ENCODE assay signal across 12 cellular contexts in the genomic region with DNA sequence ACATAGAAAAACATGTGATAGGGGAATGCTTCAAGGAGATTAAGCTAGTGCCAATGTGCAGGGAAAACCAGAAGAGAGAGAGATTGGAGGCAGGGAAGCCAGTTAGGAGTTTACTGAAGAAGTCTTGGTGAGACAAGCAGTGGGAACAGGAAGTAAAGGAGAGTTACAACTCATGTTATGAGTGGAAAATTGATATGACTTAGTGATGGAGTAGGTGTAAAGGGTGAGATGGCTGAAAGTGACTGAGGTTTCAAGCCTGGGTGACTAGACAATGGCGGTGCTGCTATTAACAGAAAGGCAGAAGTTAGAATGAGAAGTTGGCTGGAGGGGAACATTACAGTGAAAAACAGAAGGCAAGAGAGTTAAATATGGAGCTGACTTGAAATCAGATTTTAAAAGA. TPM values are rescaled to one million over a fixed set of nuclear protein-coding genes. Genes with fewer than 3 reads are reported as not detected.
DNase-seq lines count a peak whose midpoint lies in the region; ATAC-seq and TF ChIP-seq lines count a peak whose summit lies in the region.
"Had no signal": no experiment of that assay in that cellular context is flagged by ENCODE, and none has a peak within 500 bp of the region (broad histone marks: within the 10 kb centered on the region; RNA-seq: fewer than 3 reads in every experiment).

No MANE protein-coding gene starts in this region.

- ATAC-seq in GM18858 (IDR thresholded peaks at IDR 0.05; ENCODE audit: unreplicated experiment) (peak; percentile 76), HG02610 (IDR thresholded peaks at IDR 0.05; ENCODE audit: unreplicated experiment) (peak; percentile 83), HG03571 (IDR thresholded peaks at IDR 0.05; ENCODE audit: unreplicated experiment) (peak; percentile 65)
- ATAC-seq: sciatic nerve, SK-N-SH treated with all-trans-retinoic acid at 6 μM for 48 hours had no signal

- H3K4me3 ChIP-seq in BLaER1 treated with 17β-estradiol and CSF1 and Interleukin-3, amounts not matched to agents 10 nM and 100 nM, result no peak overlapping the region
- H3K4me3 ChIP-seq in SJCRH30 (no peak overlapping the region), smooth muscle cell (no peak overlapping the region)

- H3K4me2 ChIP-seq in BLaER1 treated with 17β-estradiol and CSF1 and Interleukin-3, amounts not matched to agents 10 nM and 100 nM, result peak overlapping the region; percentile 14 to 90 (median 45); a peak in 21 of 22 replicates
- no peak overlapping the region for H3K4me2 ChIP-seq in smooth muscle cell

- no peak for TF ChIP-seq CTCF in smooth muscle cell (IDR thresholded peaks at IDR 0.05; ENCODE audit: borderline replicate concordance, insufficient read depth, poor library complexity, severe bottlenecking)

- 0 out of 22 replicates have a peak overlapping the region, but pooled peaks of 1 of the 11 experiments have one; percentile 2 for H3K9ac ChIP-seq in BLaER1 treated with 17β-estradiol and CSF1 and Interleukin-3, amounts not matched to agents 10 nM and 100 nM
- H3K9ac ChIP-seq in smooth muscle cell (ENCODE audit: low read depth), result no peak overlapping the region

- no peak for DNase-seq in SJCRH30
- DNase-seq in smooth muscle cell (lab: John Stamatoyannopoulos, UW; ENCODE audit: unreplicated experiment), result no peak
- no peak for DNase-seq in NCI-H2196 treated with DMSO at 0.1 percent for 48 hours (lab: John Stamatoyannopoulos, UW; ENCODE audit: unreplicated experiment)
- DNase-seq in inferior parietal cortex (ENCODE audit: extremely low spot score), result no peak
- DNase-seq: activated naive CD4-positive, alpha-beta T cell; NCI-H1417 treated with DMSO at 0.1 percent for 48 hours had no signal

- 85% methylated on average over 1 of the region's 1 CpG for WGBS in smooth muscle cell (ENCODE audit: low lambda C conversion rate)

- H3F3A ChIP-seq in smooth muscle cell (ENCODE audit: low read depth), result peaks cover 30% of the 10 kb centered on the region

- peaks cover 27 to 100% (median 67%) of the 10 kb centered on the region in 10 experiments for H3K4me1 ChIP-seq in BLaER1 treated with 17β-estradiol and CSF1 and Interleukin-3, amounts not matched to agents 10 nM and 100 nM
- no peaks in the 10 kb centered on the region for H3K4me1 ChIP-seq in SJCRH30
- peaks cover 17% of the 10 kb centered on the region for H3K4me1 ChIP-seq in smooth muscle cell (ENCODE audit: low read depth)

- peak overlapping the region in 7 of 11 experiments; percentile 13 to 93 (median 89); a peak in 11 of 22 replicates for H3K27ac ChIP-seq in BLaER1 treated with 17β-estradiol and CSF1 and Interleukin-3, amounts not matched to agents 10 nM and 100 nM
- H3K27ac ChIP-seq in SJCRH30 (no peak overlapping the region), smooth muscle cell (ENCODE audit: low read depth) (no peak overlapping the region)

- H2AFZ ChIP-seq in smooth muscle cell (ENCODE audit: low read depth), result no peak overlapping the region

- no peaks in the 10 kb centered on the region for H3K36me3 ChIP-seq in BLaER1 treated with 17β-estradiol and CSF1 and Interleukin-3, amounts not matched to agents 10 nM and 100 nM
- H3K36me3 ChIP-seq in SJCRH30 (no peaks in the 10 kb centered on the region), smooth muscle cell (ENCODE audit: low read depth) (no peaks in the 10 kb centered on the region)

- H3K27me3 ChIP-seq in BLaER1 treated with 17β-estradiol and CSF1 and Interleukin-3, amounts not matched to agents 10 nM and 100 nM, result no peaks in the 10 kb centered on the region
- H3K27me3 ChIP-seq in SJCRH30 (peaks cover 13% of the 10 kb centered on the region; the same call in 1 of the 2 replicates), smooth muscle cell (ENCODE audit: low read depth) (no peaks in the 10 kb centered on the region)

- peaks cover 0 to 9% (median 0%) of the 10 kb centered on the region in 11 experiments; a peak in 6 of 22 replicates for H3K9me3 ChIP-seq in BLaER1 treated with 17β-estradiol and CSF1 and Interleukin-3, amounts not matched to agents 10 nM and 100 nM (replicated peaks in 1 of 11)
- H3K9me3 ChIP-seq in SJCRH30 (replicated peaks) (no peaks in the 10 kb centered on the region), smooth muscle cell (replicated peaks; ENCODE audit: low read depth) (no peaks in the 10 kb centered on the region)

- H3K79me2 ChIP-seq in smooth muscle cell (ENCODE audit: low read depth), result no peaks in the 10 kb centered on the region

- H4K20me1 ChIP-seq in BLaER1 treated with 17β-estradiol and CSF1 and Interleukin-3, amounts not matched to agents 10 nM and 100 nM, result no peaks in the 10 kb centered on the region
- H4K20me1 ChIP-seq in smooth muscle cell (ENCODE audit: low read depth), result no peaks in the 10 kb centered on the region

RNA-seq across cellular contexts. Expression of gene DOK1, which starts 16.5 kb away (rescaled TPM):
- total RNA-seq in SJCRH30 (2014; rRNA removed; shearing (Covaris generic)), result 1.7 and 4.4 TPM in 2 replicates
- total RNA-seq in smooth muscle cell, result 11.7 and 17.8 TPM in 2 replicates
- polyA plus RNA-seq in smooth muscle cell, result 32.9 and 41.3 TPM in 2 replicates

RNA-seq across cellular contexts. Expression of gene LOXL3, which starts 17.3 kb away (rescaled TPM):
- 16.8 and 19.0 TPM in 2 replicates for total RNA-seq in SJCRH30 (2014; rRNA removed; shearing (Covaris generic))
- 123 and 139 TPM in 2 replicates for total RNA-seq in smooth muscle cell
- polyA plus RNA-seq in smooth muscle cell, result 109 and 190 TPM in 2 replicates

RNA-seq across cellular contexts. Expression of gene HTRA2, which starts 41.3 kb away (rescaled TPM):
- total RNA-seq in SJCRH30 (2014; rRNA removed; shearing (Covaris generic)), result 42.6 and 46.3 TPM in 2 replicates
- total RNA-seq in smooth muscle cell, result 19.1 and 19.2 TPM in 2 replicates
- 30.4 and 35.2 TPM in 2 replicates for polyA plus RNA-seq in smooth muscle cell

RNA-seq across cellular contexts. Expression of gene AUP1, which starts 41.6 kb away (rescaled TPM):
- 125 and 132 TPM in 2 replicates for total RNA-seq in SJCRH30 (2014; rRNA removed; shearing (Covaris generic))
- total RNA-seq in smooth muscle cell, result 83.4 and 104 TPM in 2 replicates
- 138 and 170 TPM in 2 replicates for polyA plus RNA-seq in smooth muscle cell

RNA-seq across cellular contexts. Expression of gene DQX1, which starts 45.0 kb away (rescaled TPM):
- total RNA-seq in SJCRH30 (2014; rRNA removed; shearing (Covaris generic)), result 0.30 and 0.61 TPM in 2 replicates
- 0.09 and 0.27 TPM in 2 replicates for total RNA-seq in smooth muscle cell
- polyA plus RNA-seq in smooth muscle cell, result 0.57 TPM in 1 of 2 replicates, not detected in the other
- total RNA-seq: sciatic nerve had no signal

Comparison
In these comparisons a context has a peak if more than half of its experiments do, and no peak if none do; other contexts are left out.
1. H3K27ac ChIP-seq: peak in BLaER1 treated with 17β-estradiol and CSF1 and Interleukin-3, amounts not matched to agents 10 nM and 100 nM (7 of 11); none in SJCRH30 (single experiment) and smooth muscle cell (single experiment).
2. Peak in every context shown above with its lines, with median percentiles within 50 percentile points of each other: ATAC-seq.